In genomic region chr17:19509281-19509852, GRCh38 we compare ENCODE assay signal across 3 cellular contexts. TPM values are rescaled to one million over a fixed set of nuclear protein-coding genes. Genes with fewer than 3 reads are reported as not detected.
"Had no signal": no experiment of that assay in that cellular context is flagged by ENCODE, and none has a peak within 500 bp of the region (broad histone marks: within the 10 kb centered on the region; RNA-seq: fewer than 3 reads in every experiment).

No MANE protein-coding gene starts in this region.

RNA-seq across cellular contexts. Expression of gene SLC47A1, which starts 24.3 kb away (rescaled TPM):
- total RNA-seq: activated CD8-positive, alpha-beta T cell treated with anti-CD3 and anti-CD28 coated beads, Interleukin-2, amount 10 ng/mL, durations not matched to agents 7 days and 5 days; activated naive CD8-positive, alpha-beta T cell treated with anti-CD3 and anti-CD28 coated beads, Interleukin-2, amount 10 ng/mL, durations not matched to agents 7 days and 5 days; T-helper 2 cell treated with Interferon-gamma antibody and Interleukin-4, amounts not matched to agents 100 ng/mL and 5 ng/mL, for 36 hours had no signal
